Comparison of ENCODE assay signal across 1 cellular context in the genomic region with DNA sequence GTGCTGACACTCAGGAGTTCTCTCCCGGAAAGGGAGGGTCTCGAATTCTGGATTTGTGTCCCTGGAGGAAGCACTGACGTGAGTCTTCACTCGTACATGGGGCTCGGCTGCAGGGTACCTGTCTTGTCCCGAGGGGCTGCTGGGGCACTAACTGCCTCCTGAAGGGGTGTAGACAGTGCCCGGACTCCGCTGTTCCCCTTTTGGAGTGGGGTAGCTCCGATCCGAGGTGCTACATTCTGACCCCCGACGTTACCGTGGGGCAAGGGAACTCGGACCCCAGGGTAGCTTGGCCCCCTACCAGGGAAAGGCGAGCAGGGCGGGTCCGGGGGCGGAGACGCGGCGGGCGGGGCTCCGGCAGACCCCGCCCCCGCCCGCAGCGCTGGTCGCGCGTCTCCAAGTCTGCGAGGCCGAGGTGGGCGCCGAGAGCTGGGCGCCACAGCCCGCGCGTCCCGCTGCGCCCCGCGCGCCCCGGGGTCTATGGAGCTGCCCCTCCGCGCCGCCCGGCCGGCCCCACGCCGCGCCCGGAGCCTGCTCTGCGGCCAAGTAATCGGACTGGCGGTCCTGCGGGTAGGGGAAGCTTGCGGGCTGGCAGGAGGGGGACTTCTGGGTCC.
TF ChIP-seq lines count a peak whose summit lies in the region.

A gene with protein sequence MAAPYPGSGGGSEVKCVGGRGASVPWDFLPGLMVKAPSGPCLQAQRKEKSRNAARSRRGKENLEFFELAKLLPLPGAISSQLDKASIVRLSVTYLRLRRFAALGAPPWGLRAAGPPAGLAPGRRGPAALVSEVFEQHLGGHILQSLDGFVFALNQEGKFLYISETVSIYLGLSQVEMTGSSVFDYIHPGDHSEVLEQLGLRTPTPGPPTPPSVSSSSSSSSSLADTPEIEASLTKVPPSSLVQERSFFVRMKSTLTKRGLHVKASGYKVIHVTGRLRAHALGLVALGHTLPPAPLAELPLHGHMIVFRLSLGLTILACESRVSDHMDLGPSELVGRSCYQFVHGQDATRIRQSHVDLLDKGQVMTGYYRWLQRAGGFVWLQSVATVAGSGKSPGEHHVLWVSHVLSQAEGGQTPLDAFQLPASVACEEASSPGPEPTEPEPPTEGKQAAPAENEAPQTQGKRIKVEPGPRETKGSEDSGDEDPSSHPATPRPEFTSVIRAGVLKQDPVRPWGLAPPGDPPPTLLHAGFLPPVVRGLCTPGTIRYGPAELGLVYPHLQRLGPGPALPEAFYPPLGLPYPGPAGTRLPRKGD (plus strand): TSS at position 407 of the 611 bp plus-strand sequence. CDS start 1,211 bp downstream, outside the sequence.

TF ChIP-seq in GM23338, 12 proteins besides CTCF, POLR2A, EP300 and RAD21 (continued from another document):
- TF ChIP-seq STAT1 (IDR thresholded peaks at IDR 0.05; ENCODE audit: unreplicated experiment), result no peak
- no peak for TF ChIP-seq ZNF114 (CRISPR knock-in tag; IDR thresholded peaks at IDR 0.05)
